In genomic region chrX:153381684-153382532, GRCh38 we compare ENCODE assay signal across 9 cellular contexts. TPM values are rescaled to one million over a fixed set of nuclear protein-coding genes. Genes with fewer than 3 reads are reported as not detected.
DNase-seq lines count a peak whose midpoint lies in the region; ATAC-seq lines count a peak whose summit lies in the region.
"Had no signal": no experiment of that assay in that cellular context is flagged by ENCODE, and none has a peak within 500 bp of the region (broad histone marks: within the 10 kb centered on the region; RNA-seq: fewer than 3 reads in every experiment).

No MANE protein-coding gene starts in this region.

- no peaks in the 10 kb centered on the region for H3K79me2 ChIP-seq in ACC112 (ENCODE audit: control insufficient read depth, insufficient read depth, low read length, unreplicated experiment)

- H3K36me3 ChIP-seq in ACC112 (ENCODE audit: insufficient read depth, low read length) (no peaks in the 10 kb centered on the region), subcutaneous abdominal adipose tissue (ENCODE audit: control insufficient read depth in 5 of 5, insufficient read depth in 5 of 5, low read length in 5 of 5) (no peaks in the 10 kb centered on the region)

- no peaks in the 10 kb centered on the region for H3K36me3 Mint-ChIP-seq in activated naive CD4-positive, alpha-beta T cell treated with anti-CD3 and anti-CD28 coated beads, Interleukin-2, amount 50 U/mL, for 72 hours
- H3K36me3 Mint-ChIP-seq: activated naive CD8-positive, alpha-beta T cell had no signal

- ATAC-seq in activated naive CD4-positive, alpha-beta T cell treated with anti-CD3 and anti-CD28 coated beads, Interleukin-2, amount 50 U/mL, for 72 hours, result peak; percentile 18 to 79

- H3K4me1 ChIP-seq in ACC112 (ENCODE audit: control insufficient read depth, insufficient read depth, low read length, unreplicated experiment), result peaks cover 5% of the 10 kb centered on the region
- H3K4me1 ChIP-seq in subcutaneous abdominal adipose tissue (ENCODE audit: control insufficient read depth in 5 of 5, insufficient read depth in 5 of 5, low read length in 5 of 5), result peaks cover 0 to 21% (median 18%) of the 10 kb centered on the region in 5 donors

- no peak overlapping the region for H3K4me3 ChIP-seq in ACC112 (ENCODE audit: low read depth, low read length)
- H3K4me3 ChIP-seq in subcutaneous abdominal adipose tissue (ENCODE audit: low read depth in 1 of 5, low read length in 5 of 5), result no peak overlapping the region

- no peak overlapping the region for H3K9ac ChIP-seq in subcutaneous abdominal adipose tissue (ENCODE audit: low read length in 5 of 5)

- no peaks in the 10 kb centered on the region for H3K9me3 Mint-ChIP-seq in activated naive CD4-positive, alpha-beta T cell treated with anti-CD3 and anti-CD28 coated beads, Interleukin-2, amount 50 U/mL, for 72 hours

- no peak overlapping the region for H3K27ac Mint-ChIP-seq in activated naive CD4-positive, alpha-beta T cell treated with anti-CD3 and anti-CD28 coated beads, Interleukin-2, amount 50 U/mL, for 72 hours
- H3K27ac Mint-ChIP-seq: activated naive CD8-positive, alpha-beta T cell had no signal

- H3K9me3 ChIP-seq in subcutaneous abdominal adipose tissue (ENCODE audit: control insufficient read depth in 5 of 5, low read length in 5 of 5), result peaks cover 0 to 7% (median 0%) of the 10 kb centered on the region in 5 donors

- peak; percentile 34 for DNase-seq in ELF-1 (ENCODE audit: low read depth, low spot score)
- DNase-seq in NCI-H2107 treated with DMSO at 0.1 percent for 48 hours (lab: John Stamatoyannopoulos, UW; ENCODE audit: unreplicated experiment), result peak; percentile 75
- DNase-seq in activated naive CD4-positive, alpha-beta T cell treated with anti-CD3 and anti-CD28 coated beads, Interleukin-2, amount 50 U/mL, for 72 hours (ENCODE audit: low spot score in 2 of 2), result peak in 1 of 2 donors; percentile 11
- DNase-seq in iPS-NIHi7 (ENCODE audit: extremely low spot score), result peak; percentile 38
- DNase-seq in ureter (ENCODE audit: low spot score), result no peak
- DNase-seq in effector CD4-positive, alpha-beta T cell, result no peak

- H3K27me3 ChIP-seq in ACC112 (ENCODE audit: insufficient read depth, low read length), result no peaks in the 10 kb centered on the region
- peaks cover 0 to 10% (median 3%) of the 10 kb centered on the region in 5 donors for H3K27me3 ChIP-seq in subcutaneous abdominal adipose tissue (ENCODE audit: control insufficient read depth in 5 of 5, insufficient read depth in 4 of 5, low read length in 5 of 5)

- H3K27ac ChIP-seq in ACC112 (ENCODE audit: low read depth, low read length) (peak overlapping the region; percentile 94), subcutaneous abdominal adipose tissue (ENCODE audit: low read depth, low read length) (peak overlapping the region; percentile 26)

- H2AFZ ChIP-seq in ACC112 (ENCODE audit: low read length, unreplicated experiment), result peak overlapping the region; percentile 53

RNA-seq across cellular contexts. Expression of gene PNMA6E, which starts 19.2 kb away (rescaled TPM):
- not detected for total RNA-seq in activated naive CD4-positive, alpha-beta T cell treated with anti-CD3 and anti-CD28 coated beads, Interleukin-2, amount 50 U/mL, for 72 hours
- total RNA-seq in ureter, result not detected

RNA-seq across cellular contexts. Expression of gene ZFP92, which starts 29.4 kb away (rescaled TPM):
- total RNA-seq in activated naive CD4-positive, alpha-beta T cell treated with anti-CD3 and anti-CD28 coated beads, Interleukin-2, amount 50 U/mL, for 72 hours, result 1 to 10 TPM in 1 of 2 donors, under 1 TPM in 1; 0.89 to 2.0 TPM
- 1.1 TPM for total RNA-seq in ureter

RNA-seq across cellular contexts. Expression of gene ZNF275, which starts 48.0 kb away (rescaled TPM):
- 10 to 100 TPM in 1 of 2 donors, 1 to 10 TPM in 1; 8.8 to 24.1 TPM for total RNA-seq in activated naive CD4-positive, alpha-beta T cell treated with anti-CD3 and anti-CD28 coated beads, Interleukin-2, amount 50 U/mL, for 72 hours
- 13.8 TPM for total RNA-seq in ureter

Comparison
In these comparisons a context has a peak if more than half of its experiments do, and no peak if none do; other contexts are left out.
1. DNase-seq: peak in ELF-1 (single experiment), NCI-H2107 treated with DMSO at 0.1 percent for 48 hours (single experiment) and iPS-NIHi7 (single experiment); none in ureter (single experiment) and effector CD4-positive, alpha-beta T cell (single experiment).